8 cellular contexts compared by ENCODE assay signal in genomic region chr18:44681039-44681595, GRCh38. TPM values are rescaled to one million over a fixed set of nuclear protein-coding genes. Genes with fewer than 3 reads are reported as not detected.
DNase-seq lines count a peak whose midpoint lies in the region; ATAC-seq and TF ChIP-seq lines count a peak whose summit lies in the region.

No MANE protein-coding gene starts in this region.

- H3K4me1 Mint-ChIP-seq in Calu3 (ENCODE audit: low read depth, unreplicated experiment) (no peaks in the 10 kb centered on the region), naive B cell (peaks cover 12 to 22% (median 21%) of the 10 kb centered on the region in 3 donors)

- DNase-seq in Calu3 (no peak), NCI-H1694 treated with DMSO at 0.1 percent for 48 hours (lab: John Stamatoyannopoulos, UW) (peak; percentile 22), coronary artery (ENCODE audit: low spot score) (no peak), naive B cell (no peak), GDM1 (lab: John Stamatoyannopoulos, UW) (no peak), UCSD-AML1 (lab: John Stamatoyannopoulos, UW; ENCODE audit: unreplicated experiment) (no peak), NCI-H2029 treated with DMSO at 0.1 percent for 48 hours (lab: John Stamatoyannopoulos, UW) (no peak), NCI-H187 treated with DMSO at 0.1 percent for 48 hours (lab: John Stamatoyannopoulos, UW) (no peak)

- TSS peak; percentile 30 for BruUV-seq in Calu3 (replicated peaks; lab: Mats Ljungman, UMichigan)

- no peaks in the 10 kb centered on the region for H3K27me3 Mint-ChIP-seq in Calu3 (ENCODE audit: unreplicated experiment)
- no peaks in the 10 kb centered on the region for H3K27me3 Mint-ChIP-seq in naive B cell

- H3K4me3 ChIP-seq in coronary artery, result peak overlapping the region; percentile 92

- H3K36me3 Mint-ChIP-seq in Calu3 (ENCODE audit: insufficient read depth, unreplicated experiment) (peaks cover 27% of the 10 kb centered on the region), naive B cell (no peaks in the 10 kb centered on the region)

- CTCF ChIA-PET in Calu3 (lab: Charles Lee), result no interaction called here

- H3K27ac Mint-ChIP-seq in Calu3 (ENCODE audit: unreplicated experiment) (peak overlapping the region; percentile 67), naive B cell (peak overlapping the region in 4 of 6 donors; percentile 48 to 93 (median 62))

- no peak for ATAC-seq in naive B cell (ENCODE audit: low read depth in 2 of 2)

- peak overlapping the region; percentile 90 to 96 for H3K27ac ChIP-seq in coronary artery

- H3K4me3 Mint-ChIP-seq in Calu3 (ENCODE audit: low read depth, unreplicated experiment) (peak overlapping the region; percentile 73), naive B cell (no peak overlapping the region)

- H3K9me3 Mint-ChIP-seq in Calu3 (ENCODE audit: low read depth, unreplicated experiment) (no peaks in the 10 kb centered on the region), naive B cell (no peaks in the 10 kb centered on the region)

- intact Hi-C loops in Calu3 (cut with micrococcal nuclease; ENCODE audit: unreplicated experiment), result loop anchor here (2.0 to 10.0 kb wide), 2 partner anchors 114 to 532 kb away; no protein-coding TSS in a partner anchor

- TF ChIP-seq CTCF in Calu3 (IDR thresholded peaks at IDR 0.05; ENCODE audit: unreplicated experiment), result no peak
- TF ChIP-seq CTCF in coronary artery (IDR thresholded peaks at IDR 0.05), result no peak

RNA-seq across cellular contexts. Expression of gene SETBP1, which starts 0.4 kb away (rescaled TPM):
- total RNA-seq in Calu3 (2022), result 5.3 and 6.0 TPM in 2 replicates
- 10 to 100 TPM in 3 of 6 donors, 1 to 10 TPM in 3; 6.0 to 20.2 (median 10.0) TPM for polyA plus RNA-seq in naive B cell (ENCODE audit: low read depth in 6 of 6)
